Comparison of ENCODE assay signal across 8 cellular contexts in the genomic region with DNA sequence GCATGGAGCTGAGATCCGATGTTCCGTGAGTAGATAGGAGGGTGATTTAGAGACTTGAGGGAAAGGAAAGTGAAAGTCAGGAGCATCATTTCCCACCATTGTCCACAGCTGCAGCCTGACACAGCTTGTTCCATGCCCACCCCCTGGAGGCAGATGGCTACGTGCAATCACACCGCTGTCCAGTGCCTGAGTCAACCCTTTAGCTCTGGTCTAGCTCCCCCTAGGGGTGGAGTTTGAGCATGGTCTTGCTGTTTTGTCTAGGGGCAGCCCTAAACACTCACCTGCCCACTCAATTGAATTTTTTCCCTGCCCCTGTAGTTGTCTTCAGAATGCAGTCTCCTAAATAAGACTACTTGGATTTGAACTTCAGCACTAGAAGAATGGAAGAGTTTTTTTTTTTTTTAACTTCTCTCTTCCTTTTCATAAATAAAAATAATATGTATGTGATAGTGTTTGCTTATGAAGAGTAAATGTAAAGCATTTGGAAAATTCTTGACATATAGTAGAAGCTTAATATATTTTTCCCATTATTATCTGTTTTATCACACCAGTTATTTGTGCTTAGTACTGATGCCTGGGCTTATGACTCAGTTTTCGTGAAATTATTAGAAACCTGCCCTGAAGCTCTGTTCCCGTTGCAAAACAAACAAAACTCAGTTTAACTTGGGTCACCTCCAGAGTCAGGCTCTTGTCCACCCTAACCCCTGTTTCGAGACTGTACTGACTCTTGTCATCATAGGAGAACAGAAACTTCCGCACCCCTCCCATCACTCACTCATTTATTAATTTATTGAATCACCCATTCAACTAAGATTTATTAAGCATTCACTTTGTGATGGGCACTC.
DNase-seq lines count a peak whose midpoint lies in the region; ATAC-seq, FAIRE-seq and TF ChIP-seq lines count a peak whose summit lies in the region.

No MANE protein-coding gene starts in this region.

- TF ChIP-seq CTCF in WTC11 (IDR thresholded peaks at IDR 0.05): peak; percentile 93
- TF ChIP-seq CTCF in progenitor cell of endocrine pancreas (IDR thresholded peaks at IDR 0.05; ENCODE audit: unreplicated experiment): peak; percentile 72

- H3K36me3 Mint-ChIP-seq in WTC11 (no peaks in the 10 kb centered on the region), progenitor cell of endocrine pancreas (ENCODE audit: insufficient read depth) (no peaks in the 10 kb centered on the region), T-helper 17 cell (ENCODE audit: low read depth) (no peaks in the 10 kb centered on the region)

- ATAC-seq in HG02943 (IDR thresholded peaks at IDR 0.05; ENCODE audit: low read depth, unreplicated experiment) (peak; percentile 79), WTC11 (peak; percentile 97), T-helper 17 cell (no peak)

- H3K27ac Mint-ChIP-seq in WTC11: no peak overlapping the region
- no peak overlapping the region for H3K27ac Mint-ChIP-seq in progenitor cell of endocrine pancreas
- H3K27ac Mint-ChIP-seq in T-helper 17 cell: no peak overlapping the region

- peak; percentile 84 for FAIRE-seq in GM18507 (lab: Jason Lieb, UNC)

- peak; percentile 20 to 27 for DNase-seq in AML-193 (lab: John Stamatoyannopoulos, UW)
- peak; percentile 38 for DNase-seq in GM18507 (ENCODE audit: extremely low spot score, insufficient read length, low read depth)
- DNase-seq in NCI-H2029 treated with DMSO at 0.1 percent for 48 hours (lab: John Stamatoyannopoulos, UW): peak; percentile 89
- peak; percentile 87 for DNase-seq in WTC11 (ENCODE audit: low spot score)
- peak; percentile 58 for DNase-seq in glomerular visceral epithelial cell (ENCODE audit: extremely low spot score)
- peak; percentile 42 for DNase-seq in progenitor cell of endocrine pancreas (ENCODE audit: low spot score, unreplicated experiment)
- no peak for DNase-seq in T-helper 17 cell

- no peaks in the 10 kb centered on the region for H3K9me3 ChIP-seq in T-helper 17 cell (ENCODE audit: control insufficient read depth, low read length, poor library complexity, severe bottlenecking)

- POLR2A ChIA-PET in WTC11 (lab: Charles Lee): interaction anchor here (0.5 kb wide), 1 partner anchor 1073 kb away, joined by 3 read pairs; no protein-coding TSS in a partner anchor

- H3K9me3 Mint-ChIP-seq in WTC11 (no peaks in the 10 kb centered on the region), progenitor cell of endocrine pancreas (ENCODE audit: low read depth) (no peaks in the 10 kb centered on the region)

- H3K4me3 Mint-ChIP-seq in WTC11 (no peak overlapping the region), progenitor cell of endocrine pancreas (ENCODE audit: low read depth) (no peak overlapping the region), T-helper 17 cell (no peak overlapping the region)

- H3K27me3 Mint-ChIP-seq in WTC11 (ENCODE audit: low read depth): no peaks in the 10 kb centered on the region
- H3K27me3 Mint-ChIP-seq in progenitor cell of endocrine pancreas: no peaks in the 10 kb centered on the region
- H3K27me3 Mint-ChIP-seq in T-helper 17 cell: peaks cover 4% of the 10 kb centered on the region

- CTCF ChIA-PET in WTC11 (lab: Charles Lee): interaction anchor here (0.5 to 2.2 kb wide), 66 partner anchors 9 to 1243 kb away, joined by 3 to 47 read pairs (median 3); partner anchors contain the start of gene MAFB

- peaks cover 28% of the 10 kb centered on the region for H3K4me1 Mint-ChIP-seq in WTC11
- H3K4me1 Mint-ChIP-seq in progenitor cell of endocrine pancreas (ENCODE audit: low read depth): peaks cover 29% of the 10 kb centered on the region
- no peaks in the 10 kb centered on the region for H3K4me1 Mint-ChIP-seq in T-helper 17 cell

TF ChIP-seq in WTC11, 78 proteins besides CTCF, POLR2A, EP300 and RAD21:
- TF ChIP-seq, protein P1, sequence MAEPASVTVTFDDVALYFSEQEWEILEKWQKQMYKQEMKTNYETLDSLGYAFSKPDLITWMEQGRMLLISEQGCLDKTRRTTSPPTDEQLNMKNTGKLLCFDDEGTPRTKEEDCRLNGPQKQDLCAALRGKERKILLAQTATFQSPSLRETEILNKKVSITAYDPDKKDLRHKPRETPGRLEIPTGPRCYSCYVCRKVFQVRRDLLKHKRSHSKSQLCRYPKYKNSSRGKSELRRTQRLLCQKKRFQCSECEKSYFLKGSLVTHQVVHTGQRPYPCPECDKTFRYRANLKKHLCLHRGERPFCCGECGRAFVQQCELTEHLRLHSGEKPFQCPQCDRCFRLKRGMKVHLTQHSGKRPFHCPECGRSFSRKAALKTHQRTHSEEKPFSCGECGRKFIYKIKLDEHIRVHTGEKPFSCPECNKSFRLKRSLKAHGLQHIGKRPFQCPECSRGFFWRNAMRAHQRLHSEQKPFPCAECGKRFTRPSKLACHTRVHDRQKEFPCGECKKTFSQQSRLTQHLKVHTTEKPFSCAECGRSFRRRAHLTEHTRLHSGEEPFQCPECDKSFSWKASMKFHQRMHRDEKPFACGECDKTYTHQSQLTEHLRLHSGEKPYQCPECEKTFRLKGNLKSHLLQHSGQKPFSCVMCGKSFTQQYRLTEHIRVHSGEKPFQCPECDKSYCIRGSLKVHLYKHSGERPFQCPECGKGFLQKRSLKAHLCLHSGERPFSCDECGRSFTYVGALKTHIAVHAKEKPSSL (CRISPR knock-in tag; conservative IDR thresholded peaks at IDR 0.05): no peak
- no peak for TF ChIP-seq ZNF671 (CRISPR knock-in tag; IDR thresholded peaks at IDR 0.05)
- TF ChIP-seq ZNF423 (CRISPR knock-in tag; IDR thresholded peaks at IDR 0.05): 0 out of 2 replicates have a peak, but pooled peaks have one; percentile 25
- TF ChIP-seq, protein P2, sequence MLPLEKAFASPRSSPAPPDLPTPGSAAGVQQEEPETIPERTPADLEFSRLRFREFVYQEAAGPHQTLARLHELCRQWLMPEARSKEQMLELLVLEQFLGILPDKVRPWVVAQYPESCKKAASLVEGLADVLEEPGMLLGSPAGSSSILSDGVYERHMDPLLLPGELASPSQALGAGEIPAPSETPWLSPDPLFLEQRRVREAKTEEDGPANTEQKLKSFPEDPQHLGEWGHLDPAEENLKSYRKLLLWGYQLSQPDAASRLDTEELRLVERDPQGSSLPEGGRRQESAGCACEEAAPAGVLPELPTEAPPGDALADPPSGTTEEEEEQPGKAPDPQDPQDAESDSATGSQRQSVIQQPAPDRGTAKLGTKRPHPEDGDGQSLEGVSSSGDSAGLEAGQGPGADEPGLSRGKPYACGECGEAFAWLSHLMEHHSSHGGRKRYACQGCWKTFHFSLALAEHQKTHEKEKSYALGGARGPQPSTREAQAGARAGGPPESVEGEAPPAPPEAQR (CRISPR knock-in tag; IDR thresholded peaks at IDR 0.05): peak; percentile 70; the same call in 1 of the 2 replicates

Comparison
In these comparisons a context has a peak if more than half of its experiments do, and no peak if none do; other contexts are left out.
1. DNase-seq: peak in AML-193 (2 of 2), GM18507 (single experiment), NCI-H2029 treated with DMSO at 0.1 percent for 48 hours (single experiment), WTC11 (single experiment), glomerular visceral epithelial cell (single experiment) and progenitor cell of endocrine pancreas (single experiment); none in T-helper 17 cell (0 of 3).